In the genomic region with DNA sequence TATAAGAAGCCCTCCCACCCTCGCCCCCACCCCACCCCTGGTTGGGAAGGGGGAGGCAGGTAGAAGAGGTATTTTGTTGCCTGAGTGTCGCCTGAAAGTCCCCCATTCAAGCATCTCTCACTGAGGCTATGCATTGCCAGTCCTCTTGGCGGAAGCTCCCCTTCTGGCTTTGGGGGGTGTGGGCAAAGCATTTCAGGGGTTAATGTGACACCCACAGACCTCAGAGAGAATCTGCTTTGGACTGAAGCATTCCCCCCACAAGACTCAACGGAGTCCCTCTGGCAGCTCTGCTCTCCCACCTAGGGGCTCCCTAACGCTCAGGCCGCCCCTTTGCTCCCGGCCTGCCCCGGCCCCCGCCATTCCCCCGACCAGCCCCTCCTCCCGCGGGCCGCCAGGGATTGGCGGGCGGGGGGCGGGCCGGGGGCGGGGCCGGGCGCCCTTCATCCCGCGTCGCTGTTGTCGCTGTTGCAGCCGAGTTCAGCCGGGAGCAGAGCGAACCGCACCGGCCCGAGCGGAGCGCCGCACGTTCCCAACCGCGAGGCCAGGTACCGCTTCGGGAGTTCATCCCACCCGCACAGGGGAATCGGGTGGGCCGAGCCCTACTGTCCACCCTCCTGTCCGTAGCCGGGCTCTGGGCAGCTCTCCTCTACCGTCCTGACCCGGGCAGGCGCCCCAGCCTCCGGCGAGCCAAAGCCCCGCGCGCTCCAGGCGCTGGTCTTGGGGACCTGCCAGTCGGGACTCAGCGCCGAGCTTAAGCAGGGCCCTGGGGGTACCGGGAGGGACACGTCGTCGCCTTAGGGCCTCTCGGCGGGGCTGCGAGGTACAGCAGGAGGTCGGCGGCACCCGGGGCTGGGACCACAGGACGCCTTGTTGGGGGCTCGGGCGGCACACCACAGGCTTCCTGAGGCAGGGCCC, we compare ENCODE assay signal across 9 cellular contexts. TPM values are rescaled to one million over a fixed set of nuclear protein-coding genes. Genes with fewer than 3 reads are reported as not detected.
DNase-seq lines count a peak whose midpoint lies in the region; ATAC-seq and TF ChIP-seq lines count a peak whose summit lies in the region.
"Had no signal": no experiment of that assay in that cellular context is flagged by ENCODE, and none has a peak within 500 bp of the region (broad histone marks: within the 10 kb centered on the region; RNA-seq: fewer than 3 reads in every experiment).

A gene (plus strand): TSS at position 468 of the 915 bp plus-strand sequence. CDS start 8,929 bp downstream, outside the sequence.

- H3K79me2 ChIP-seq in neural cell (replicated peaks; ENCODE audit: insufficient read depth, low read length) = no peaks in the 10 kb centered on the region

- TF ChIP-seq EP300 in neural cell (conservative IDR thresholded peaks at IDR 0.05; ENCODE audit: poor library complexity, severe bottlenecking) = no peak

- DNase-seq in H7 = peak; percentile 99
- peak; percentile 34 for DNase-seq in RPMI8226
- no peak for DNase-seq in epithelial cell of esophagus (ENCODE audit: low read depth)
- DNase-seq in GM19238 (ENCODE audit: insufficient read length, low spot score) = no peak

- no peaks in the 10 kb centered on the region for H3K36me3 ChIP-seq in H7 (replicated peaks; ENCODE audit: control insufficient read depth, insufficient read depth, low read length)
- no peaks in the 10 kb centered on the region for H3K36me3 ChIP-seq in neural cell (ENCODE audit: insufficient read depth, low read length)

- H3K27me3 ChIP-seq in H7 (ENCODE audit: control insufficient read depth, insufficient read depth, low read length) (peaks cover 28% of the 10 kb centered on the region), neural cell (ENCODE audit: insufficient read depth, low read depth, low read length) (peaks cover 20% of the 10 kb centered on the region)

- H3K4me3 ChIP-seq in H7 (ENCODE audit: insufficient read depth, low read depth, low read length) (peak within 1 kb of the TSS; percentile 57), epithelial cell of esophagus (ENCODE audit: low read length) (peak within 1 kb of the TSS; percentile 15), neural cell (ENCODE audit: low read length) (peak within 1 kb of the TSS; percentile 72)

- peak within 1 kb of the TSS; percentile 56 for H3K9ac ChIP-seq in neural cell (ENCODE audit: low read length)
- H3K9ac ChIP-seq: KMS-11 had no signal

- H2AFZ ChIP-seq in neural cell (ENCODE audit: low read depth, low read length) = no peak within 1 kb of the TSS

- no peaks in the 10 kb centered on the region for H4K20me1 ChIP-seq in neural cell (ENCODE audit: insufficient read depth)

- TF ChIP-seq CTCF in epithelial cell of esophagus (IDR thresholded peaks at IDR 0.05; ENCODE audit: insufficient read depth, low read depth, low read length, missing control alignments) (no peak), neural cell (IDR thresholded peaks at IDR 0.05; ENCODE audit: poor library complexity, severe bottlenecking) (no peak)

- H3K9me2 ChIP-seq in neural cell (ENCODE audit: insufficient read depth, low read length) = no peaks in the 10 kb centered on the region

- H3K27ac ChIP-seq in neural cell (ENCODE audit: low read length) = no peak within 1 kb of the TSS
- H3K27ac ChIP-seq: KMS-11 had no signal

- no peaks in the 10 kb centered on the region for H3K9me3 ChIP-seq in neural cell (ENCODE audit: low read length)

- H3F3A ChIP-seq in neural cell (ENCODE audit: insufficient read depth, low read length, poor library complexity, severe bottlenecking) = no peaks in the 10 kb centered on the region

- H3K4me2 ChIP-seq in neural cell (ENCODE audit: low read length) = peak within 1 kb of the TSS; percentile 68
- H3K4me2 ChIP-seq: KMS-11 had no signal

- no peak for ATAC-seq in HG03469 (IDR thresholded peaks at IDR 0.05; ENCODE audit: unreplicated experiment)
- no peak for ATAC-seq in GM21619 (IDR thresholded peaks at IDR 0.05; ENCODE audit: unreplicated experiment)
- no peak for ATAC-seq in GM18861 (IDR thresholded peaks at IDR 0.05; ENCODE audit: unreplicated experiment)

- peak; percentile 11 for TF ChIP-seq RAD21 in neural cell (conservative IDR thresholded peaks at IDR 0.05)

TF ChIP-seq in neural cell, 6 proteins besides CTCF, POLR2A, EP300 and RAD21:
- TF ChIP-seq MXI1 (conservative IDR thresholded peaks at IDR 0.05; ENCODE audit: poor library complexity, severe bottlenecking) = no peak
- TF ChIP-seq POLR2AphosphoS5 (IDR thresholded peaks at IDR 0.05) = peak; percentile 58
TF ChIP-seq in neural cell: peak in this region for 1.

RNA-seq across cellular contexts. Expression of the gene that starts here (rescaled TPM):
- total RNA-seq in H7 (2014; rRNA removed; shearing (Covaris generic)) = 0.21 and 0.22 TPM in 2 replicates
- 0.66 TPM in 1 of 2 replicates, not detected in the other for polyA plus RNA-seq in neural cell
- polyA minus RNA-seq in neural cell = 0.81 and 5.1 TPM in 2 replicates

Comparison
In these comparisons a context has a peak if more than half of its experiments do, and no peak if none do; other contexts are left out.
1. Peak in DNase-seq and H3K4me3 ChIP-seq in H7; RNA of the gene not detected or under 1 TPM.
2. H3K4me3 ChIP-seq: peak in every context shown above with its lines; median percentile 72 in neural cell; 57 in H7; 15 in epithelial cell of esophagus.